Comparison of ENCODE assay signal across 15 cellular contexts in the genomic region with DNA sequence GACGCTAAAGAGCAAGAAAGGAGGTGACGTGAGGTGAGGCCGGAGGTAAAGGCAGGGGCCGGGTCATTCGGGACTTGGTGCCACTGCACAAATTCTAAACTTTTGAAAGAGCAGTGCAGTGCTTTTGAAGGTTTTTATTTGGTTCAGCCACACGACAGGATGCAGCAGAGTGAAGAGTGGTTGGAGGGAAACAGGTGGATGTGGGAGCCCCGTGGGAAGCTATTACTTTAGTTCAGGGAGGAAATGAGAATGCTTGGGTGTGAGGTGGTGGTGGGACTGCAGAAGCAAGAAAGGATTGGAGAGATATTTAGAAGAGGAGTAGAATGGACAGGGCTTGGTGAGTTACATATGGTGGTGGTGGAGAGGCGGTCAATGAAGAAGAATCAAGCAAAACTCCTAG.
DNase-seq lines count a peak whose midpoint lies in the region; ATAC-seq and TF ChIP-seq lines count a peak whose summit lies in the region.
"Had no signal": no experiment of that assay in that cellular context is flagged by ENCODE, and none has a peak within 500 bp of the region (broad histone marks: within the 10 kb centered on the region; RNA-seq: fewer than 3 reads in every experiment).

No MANE protein-coding gene starts in this region.

- H4K20me1 ChIP-seq in BLaER1 = no peaks in the 10 kb centered on the region
- no peaks in the 10 kb centered on the region for H4K20me1 ChIP-seq in DND-41 (ENCODE audit: insufficient read depth, low read length)
- H4K20me1 ChIP-seq in Loucy (ENCODE audit: insufficient read depth, low read length, poor library complexity, severe bottlenecking) = no peaks in the 10 kb centered on the region

- no peaks in the 10 kb centered on the region for H3K27me3 Mint-ChIP-seq in endodermal cell (ENCODE audit: insufficient read depth)

- H3K9me3 Mint-ChIP-seq in endodermal cell = no peaks in the 10 kb centered on the region
- H3K9me3 Mint-ChIP-seq: CD8-positive, alpha-beta T cell; GM23338 had no signal

- no peaks in the 10 kb centered on the region for H3K9me2 ChIP-seq in Loucy (replicated peaks; ENCODE audit: low read depth, low read length)

- H3K36me3 ChIP-seq in BLaER1 = no peaks in the 10 kb centered on the region
- H3K36me3 ChIP-seq in DND-41 (ENCODE audit: insufficient read depth, low read length) = peaks cover 28% of the 10 kb centered on the region
- H3K36me3 ChIP-seq in Loucy (ENCODE audit: insufficient read depth, low read length) = no peaks in the 10 kb centered on the region
- no peaks in the 10 kb centered on the region for H3K36me3 ChIP-seq in endodermal cell (ENCODE audit: control insufficient read depth, insufficient read depth, low read length)

- H3K4me1 ChIP-seq in BLaER1 (peaks cover 15% of the 10 kb centered on the region), DND-41 (ENCODE audit: insufficient read depth, low read length) (peaks cover 20% of the 10 kb centered on the region), Loucy (ENCODE audit: insufficient read depth, low read length, poor library complexity, severe bottlenecking) (peaks cover 23% of the 10 kb centered on the region), endodermal cell (ENCODE audit: control insufficient read depth, insufficient read depth, low read length) (no peaks in the 10 kb centered on the region)
- H3K4me1 ChIP-seq: Caco-2 had no signal

- 86 to 89% methylated on average over 7 to 8 of the region's 8 CpGs for WGBS in endodermal cell (ENCODE audit: insufficient coverage in 1 of 2, insufficient read length in 1 of 2), 2 experiments

- H3K27ac Mint-ChIP-seq in endodermal cell = peak overlapping the region; percentile 24
- H3K27ac Mint-ChIP-seq: B cell; CD14-positive monocyte; CD8-positive, alpha-beta T cell; GM23338 had no signal

- no peaks in the 10 kb centered on the region for H3K27me3 ChIP-seq in BLaER1
- no peaks in the 10 kb centered on the region for H3K27me3 ChIP-seq in DND-41 (ENCODE audit: insufficient read depth, low read length, poor library complexity)
- H3K27me3 ChIP-seq in Loucy (ENCODE audit: insufficient read depth, low read length, poor library complexity, severe bottlenecking) = no peaks in the 10 kb centered on the region
- no peaks in the 10 kb centered on the region for H3K27me3 ChIP-seq in endodermal cell (ENCODE audit: control insufficient read depth, insufficient read depth, low read length, poor library complexity, severe bottlenecking)

- H2AFZ ChIP-seq in DND-41 (ENCODE audit: low read depth, low read length) (no peak overlapping the region), Loucy (ENCODE audit: low read length) (no peak overlapping the region; the same call in 1 of the 2 replicates)
- H2AFZ ChIP-seq: GM23338 had no signal

- H3K4me2 ChIP-seq in BLaER1 (peak overlapping the region; percentile 62), DND-41 (ENCODE audit: insufficient read depth, low read length) (no peak overlapping the region), Loucy (ENCODE audit: low read depth, low read length, poor library complexity, severe bottlenecking) (peak overlapping the region; percentile 52)
- H3K4me2 ChIP-seq: GM23338 had no signal

- no peak for TF ChIP-seq CTCF in DND-41 (IDR thresholded peaks at IDR 0.05; ENCODE audit: borderline replicate concordance, extremely low read depth, low read length, poor library complexity, severe bottlenecking)
- no peak for TF ChIP-seq CTCF in Loucy (conservative IDR thresholded peaks at IDR 0.05; ENCODE audit: low read length)
- no peak for TF ChIP-seq CTCF in endodermal cell (conservative IDR thresholded peaks at IDR 0.05)

- DNase-seq in DND-41 (peak; percentile 66), endodermal cell (no peak), MV-4-11 (lab: John Stamatoyannopoulos, UW) (no peak), globus pallidus (ENCODE audit: low spot score) (no peak)
- DNase-seq in activated CD4-positive, CD25-positive, alpha-beta regulatory T cell treated with anti-CD3 and anti-CD28 coated beads, Interleukin-2, amount 50 U/mL, for 72 hours = no peak
- DNase-seq: Caco-2; CD8-positive, alpha-beta T cell; GF-D8; H7 had no signal

- no peak overlapping the region for H3K4me3 ChIP-seq in BLaER1
- no peak overlapping the region for H3K4me3 ChIP-seq in DND-41 (ENCODE audit: low read depth in 1 of 2, low read length in 2 of 2)
- peak overlapping the region; percentile 16 for H3K4me3 ChIP-seq in Loucy (ENCODE audit: low read length, poor library complexity, severe bottlenecking)
- H3K4me3 ChIP-seq in endodermal cell (ENCODE audit: low read length) = no peak overlapping the region
- H3K4me3 ChIP-seq: GM23338 had no signal

- no peaks in the 10 kb centered on the region for H3K36me3 Mint-ChIP-seq in endodermal cell (ENCODE audit: low read depth)
- H3K36me3 Mint-ChIP-seq: CD14-positive monocyte had no signal

- peak; percentile 94 for ATAC-seq in DND-41 (ENCODE audit: insufficient read depth, low read depth)
- ATAC-seq: CD8-positive, alpha-beta T cell; GM23338; HepG2 had no signal

- H3K4me3 Mint-ChIP-seq in endodermal cell = no peak overlapping the region
- H3K4me3 Mint-ChIP-seq: B cell; CD14-positive monocyte; CD8-positive, alpha-beta T cell; GM23338 had no signal

- no peak overlapping the region for H3K27ac ChIP-seq in BLaER1
- peak overlapping the region; percentile 63 for H3K27ac ChIP-seq in DND-41 (ENCODE audit: low read length)
- no peak overlapping the region for H3K27ac ChIP-seq in endodermal cell (ENCODE audit: low read depth, low read length)

- H3K79me2 ChIP-seq in DND-41 (ENCODE audit: insufficient read depth, low read length) = no peaks in the 10 kb centered on the region
- H3K79me2 ChIP-seq in Loucy (ENCODE audit: insufficient read depth, low read length) = no peaks in the 10 kb centered on the region

- no peak overlapping the region for H3K9ac ChIP-seq in BLaER1
- H3K9ac ChIP-seq in DND-41 (ENCODE audit: low read depth, low read length) = no peak overlapping the region
- no peak overlapping the region for H3K9ac ChIP-seq in Loucy (ENCODE audit: low read depth, low read length, poor library complexity, severe bottlenecking)
- H3K9ac ChIP-seq in endodermal cell (ENCODE audit: extremely low read depth, low read length, poor library complexity, severe bottlenecking) = no peak overlapping the region

- no peaks in the 10 kb centered on the region for H3F3A ChIP-seq in Loucy (ENCODE audit: low read depth)

- peaks cover 12% of the 10 kb centered on the region for H3K4me1 Mint-ChIP-seq in endodermal cell
- H3K4me1 Mint-ChIP-seq: B cell had no signal

- H3K9me3 ChIP-seq in BLaER1 = no peaks in the 10 kb centered on the region
- H3K9me3 ChIP-seq in DND-41 (ENCODE audit: insufficient read depth, low read length, severe bottlenecking) = no peaks in the 10 kb centered on the region
- no peaks in the 10 kb centered on the region for H3K9me3 ChIP-seq in Loucy (ENCODE audit: insufficient read depth, low read depth, low read length)
- no peaks in the 10 kb centered on the region for H3K9me3 ChIP-seq in endodermal cell (ENCODE audit: control insufficient read depth, low read length)
- H3K9me3 ChIP-seq: Caco-2 had no signal
